Comparison of ENCODE assay signal across 9 cellular contexts in the genomic region with DNA sequence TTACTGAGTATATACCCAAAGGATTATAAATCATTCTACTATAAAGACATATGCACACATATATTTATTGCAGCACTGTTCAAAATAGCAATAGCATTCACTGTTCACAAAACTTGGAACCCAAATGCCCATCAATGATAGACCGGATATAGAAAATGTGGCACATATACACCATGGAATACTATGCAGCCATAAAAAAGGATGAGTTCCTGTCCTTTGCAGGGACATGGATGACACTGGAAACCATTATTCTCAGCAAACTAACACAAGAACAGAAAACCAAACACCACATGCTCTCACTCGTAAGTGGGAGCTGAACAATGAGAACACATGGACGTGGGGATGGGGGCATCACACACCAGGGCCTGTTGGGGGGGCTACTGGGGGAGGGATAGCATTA. TPM values are rescaled to one million over a fixed set of nuclear protein-coding genes. Genes with fewer than 3 reads are reported as not detected.
"Had no signal": no experiment of that assay in that cellular context is flagged by ENCODE, and none has a peak within 500 bp of the region (broad histone marks: within the 10 kb centered on the region; RNA-seq: fewer than 3 reads in every experiment).

No MANE protein-coding gene starts in this region.

RNA-seq across cellular contexts. Expression of a gene that starts 40.9 kb away (rescaled TPM):
- total RNA-seq: naive thymus-derived CD8-positive, alpha-beta T cell; natural killer cell; natural killer cell treated with Interleukin-12 subunit alpha and Interleukin-12 subunit beta and Interleukin-15 and Interleukin-18, amount 100 ng/mL, for 72 hours; neural crest cell; occipital lobe; progenitor cell of endocrine pancreas; pulmonary artery endothelial cell; renal cortical epithelial cell had no signal
- polyA plus RNA-seq: naive thymus-derived CD8-positive, alpha-beta T cell; neural cell had no signal
